Comparison of ENCODE assay signal across 8 cellular contexts in genomic region chr12:90102957-90103652, GRCh38.
A peak's percentile ranks its signal among the peaks of the same experiment; 100 is the strongest.
DNase-seq lines count a peak whose midpoint lies in the region; ATAC-seq and TF ChIP-seq lines count a peak whose summit lies in the region.

No MANE protein-coding gene starts in this region.

- H3K9me3 ChIP-seq in OCI-LY7 (ENCODE audit: low read length), result no peaks in the 10 kb centered on the region

- peaks cover 11% of the 10 kb centered on the region for H3K4me1 ChIP-seq in OCI-LY7 (ENCODE audit: insufficient read depth, low read length, poor library complexity, severe bottlenecking)

- H3K4me3 Mint-ChIP-seq in central memory CD8-positive, alpha-beta T cell, result no peak overlapping the region

- no peak overlapping the region for H3K27ac Mint-ChIP-seq in central memory CD8-positive, alpha-beta T cell (ENCODE audit: low read depth)

- no peaks in the 10 kb centered on the region for H3K79me2 ChIP-seq in OCI-LY7 (ENCODE audit: insufficient read depth, low read depth, low read length)

- H3K4me3 ChIP-seq in OCI-LY7 (ENCODE audit: low read depth, low read length, poor library complexity, severe bottlenecking), result no peak overlapping the region

- peak; percentile 91 for TF ChIP-seq CTCF in OCI-LY7 (conservative IDR thresholded peaks at IDR 0.05; ENCODE audit: low read length)

- no TSS peak for BruUV-seq in OCI-LY7 (replicated peaks; lab: Mats Ljungman, UMichigan)

- H3K27ac ChIP-seq in OCI-LY7 (ENCODE audit: low read depth, low read length, poor library complexity, severe bottlenecking), result no peak overlapping the region

- DNase-seq in D341Med (ENCODE audit: low spot score), result peak; percentile 53
- DNase-seq in OCI-LY7 (ENCODE audit: low spot score), result peak; percentile 69
- no peak for DNase-seq in central memory CD8-positive, alpha-beta T cell (ENCODE audit: low spot score in 2 of 2)
- DNase-seq in myocyte (ENCODE audit: low read depth), result peak; percentile 38
- DNase-seq in SKM-1 (lab: John Stamatoyannopoulos, UW; ENCODE audit: unreplicated experiment), result no peak

- H3K36me3 ChIP-seq in OCI-LY7 (ENCODE audit: insufficient read depth, low read length), result no peaks in the 10 kb centered on the region

- POLR2A ChIA-PET in OCI-LY7 (lab: Charles Lee), result interaction anchor here (0.5 to 2.5 kb wide), 4 partner anchors 9 to 559 kb away, joined by 3 to 8 read pairs (median 4); no protein-coding TSS in a partner anchor

- peaks cover 12% of the 10 kb centered on the region for H3K4me1 Mint-ChIP-seq in central memory CD8-positive, alpha-beta T cell

- intact Hi-C loops in OCI-LY7 (cut with micrococcal nuclease; ENCODE audit: unreplicated experiment), result loop anchor here (2.0 to 5.0 kb wide), 5 partner anchors 86 to 560 kb away; partner anchors contain the start of gene ATP2B1

- H4K20me1 ChIP-seq in OCI-LY7 (ENCODE audit: insufficient read depth, low read length), result no peaks in the 10 kb centered on the region

- H3K36me3 Mint-ChIP-seq in central memory CD8-positive, alpha-beta T cell (ENCODE audit: insufficient read depth), result peaks cover 8% of the 10 kb centered on the region

- H3K4me2 ChIP-seq in OCI-LY7 (ENCODE audit: low read length), result no peak overlapping the region; the same call in 1 of the 2 replicates

- CTCF ChIA-PET in OCI-LY7 (lab: Charles Lee; ENCODE audit: unreplicated experiment), result no interaction called here

- ATAC-seq in GM18873 (IDR thresholded peaks at IDR 0.05; ENCODE audit: low FRiP score, unreplicated experiment) (peak; percentile 81), HG03135 (IDR thresholded peaks at IDR 0.05; ENCODE audit: unreplicated experiment) (peak; percentile 65), HG02840 (IDR thresholded peaks at IDR 0.05; ENCODE audit: low FRiP score, unreplicated experiment) (no peak)
- peak; percentile 78 for ATAC-seq in central memory CD8-positive, alpha-beta T cell (replicated peaks; ENCODE audit: extremely low read depth, poor library complexity, severe bottlenecking)

- H3K9me2 ChIP-seq in OCI-LY7 (ENCODE audit: insufficient read depth, low read length), result no peaks in the 10 kb centered on the region

- no peaks in the 10 kb centered on the region for H3K9me3 Mint-ChIP-seq in central memory CD8-positive, alpha-beta T cell

- peaks cover 24% of the 10 kb centered on the region for H3K27me3 Mint-ChIP-seq in central memory CD8-positive, alpha-beta T cell

- H2AFZ ChIP-seq in OCI-LY7 (ENCODE audit: low read length), result no peak overlapping the region

Comparison
In these comparisons a context has a peak if more than half of its experiments do, and no peak if none do; other contexts are left out.
1. DNase-seq: peak in D341Med (single experiment), OCI-LY7 (single experiment) and myocyte (single experiment); none in central memory CD8-positive, alpha-beta T cell (0 of 2) and SKM-1 (single experiment).